In the genomic region with DNA sequence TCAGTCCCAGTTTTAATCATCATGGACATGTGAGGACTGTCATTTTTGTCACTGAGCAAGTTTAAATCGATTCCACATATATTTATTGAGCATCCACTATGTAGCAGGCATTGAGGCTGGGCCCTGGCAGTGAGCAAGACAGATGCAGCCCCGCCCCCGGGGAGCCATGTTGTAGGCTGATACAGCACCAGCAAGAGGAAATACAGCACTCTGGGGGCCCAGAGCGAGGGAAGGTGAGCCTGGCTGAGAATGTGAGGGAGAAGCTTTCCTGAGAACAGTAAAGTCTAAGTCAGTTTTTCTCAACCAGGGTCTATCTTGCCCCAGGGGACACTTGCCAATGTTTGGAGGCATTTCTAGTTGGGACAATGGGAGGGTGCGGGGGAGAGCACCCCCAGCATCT, we compare ENCODE assay signal across 16 cellular contexts.
A peak's percentile ranks its signal among the peaks of the same experiment; 100 is the strongest.
DNase-seq lines count a peak whose midpoint lies in the region; ATAC-seq and TF ChIP-seq lines count a peak whose summit lies in the region.
"Had no signal": no experiment of that assay in that cellular context is flagged by ENCODE, and none has a peak within 500 bp of the region (broad histone marks: within the 10 kb centered on the region; RNA-seq: fewer than 3 reads in every experiment).

No MANE protein-coding gene starts in this region.

- H2AFZ ChIP-seq in mesenchymal stem cell (ENCODE audit: low read depth, low read length) = no peak overlapping the region
- H2AFZ ChIP-seq: GM23338 had no signal

- ATAC-seq in psoas muscle (no peak), HG02981 (IDR thresholded peaks at IDR 0.05; ENCODE audit: unreplicated experiment) (no peak)
- ATAC-seq in activated CD8-positive, alpha-beta T cell treated with anti-CD3 and anti-CD28 coated beads for 36 hours = no peak
- ATAC-seq: GM23338 had no signal

- H3K27me3 Mint-ChIP-seq in activated CD8-positive, alpha-beta T cell treated with anti-CD3 and anti-CD28 coated beads for 36 hours = peaks cover 2% of the 10 kb centered on the region

- no peak overlapping the region for H3K14ac ChIP-seq in mesenchymal stem cell (ENCODE audit: low read length in 2 of 2)

- peak overlapping the region; percentile 11 for H3K4me2 ChIP-seq in mesenchymal stem cell (ENCODE audit: low read length, poor library complexity, severe bottlenecking)
- H3K4me2 ChIP-seq: GM23338 had no signal

- H4K8ac ChIP-seq in mesenchymal stem cell (ENCODE audit: low read length) = no peak overlapping the region

- no peaks in the 10 kb centered on the region for H3K4me1 Mint-ChIP-seq in activated CD8-positive, alpha-beta T cell treated with anti-CD3 and anti-CD28 coated beads for 36 hours (ENCODE audit: low read depth)
- H3K4me1 Mint-ChIP-seq: CD4-positive, CD25-positive, alpha-beta regulatory T cell; IgD-negative memory B cell had no signal

- H3K9me3 Mint-ChIP-seq in activated CD8-positive, alpha-beta T cell treated with anti-CD3 and anti-CD28 coated beads for 36 hours = no peaks in the 10 kb centered on the region
- H3K9me3 Mint-ChIP-seq: CD4-positive, CD25-positive, alpha-beta regulatory T cell; GM23338; H9 had no signal

- peak overlapping the region; percentile 100; the same call in 1 of the 2 replicates for H3K27ac ChIP-seq in SJSA1
- H3K27ac ChIP-seq in mesenchymal stem cell (ENCODE audit: low read length, poor library complexity, severe bottlenecking) = no peak overlapping the region
- peak overlapping the region; percentile 24 for H3K27ac ChIP-seq in psoas muscle
- H3K27ac ChIP-seq: BLaER1 treated with 17β-estradiol and CSF1 and Interleukin-3, amounts not matched to agents 10 nM and 100 nM had no signal

- H3K79me1 ChIP-seq in mesenchymal stem cell (replicated peaks; ENCODE audit: low read length, poor library complexity, severe bottlenecking) = no peaks in the 10 kb centered on the region

- H3K27ac Mint-ChIP-seq in activated CD8-positive, alpha-beta T cell treated with anti-CD3 and anti-CD28 coated beads for 36 hours = no peak overlapping the region
- H3K27ac Mint-ChIP-seq: CD4-positive, CD25-positive, alpha-beta regulatory T cell; GM23338; H9; IgD-negative memory B cell had no signal

- CTCF ChIA-PET in activated CD8-positive, alpha-beta T cell treated with anti-CD3 and anti-CD28 coated beads for 36 hours (lab: Charles Lee) = interaction anchor here (1.2 to 2.0 kb wide), 2 partner anchors 10 to 18 kb away, joined by 3 to 12 read pairs; no protein-coding TSS in a partner anchor

- 67% methylated on average over 5 of the region's 5 CpGs for WGBS in mesenchymal stem cell
- WGBS in psoas muscle, 3 donors = 45 to 67% (median 56%) methylated on average over 5 of the region's 5 CpGs

- H3K36me3 Mint-ChIP-seq in activated CD8-positive, alpha-beta T cell treated with anti-CD3 and anti-CD28 coated beads for 36 hours (ENCODE audit: low read depth) = no peaks in the 10 kb centered on the region
- H3K36me3 Mint-ChIP-seq: CD4-positive, CD25-positive, alpha-beta regulatory T cell; IgD-negative memory B cell had no signal

- H3K4me1 ChIP-seq in SJSA1 (replicated peaks) (peaks cover 41% of the 10 kb centered on the region), mesenchymal stem cell (ENCODE audit: control insufficient read depth, insufficient read depth, low read depth, low read length) (peaks cover 7% of the 10 kb centered on the region), psoas muscle (peaks cover 14% of the 10 kb centered on the region)

- no peak for TF ChIP-seq CTCF in psoas muscle (IDR thresholded peaks at IDR 0.05)
- TF ChIP-seq CTCF in activated CD8-positive, alpha-beta T cell treated with anti-CD3 and anti-CD28 coated beads for 36 hours (IDR thresholded peaks at IDR 0.05) = no peak

- no peak overlapping the region for H4K91ac ChIP-seq in mesenchymal stem cell (ENCODE audit: low read length)

- H3K4me3 ChIP-seq in SJSA1 (no peak overlapping the region), mesenchymal stem cell (ENCODE audit: insufficient read depth in 1 of 2, low read depth in 1 of 2, low read length in 2 of 2) (no peak overlapping the region), psoas muscle (no peak overlapping the region)
- H3K4me3 ChIP-seq: BLaER1 treated with 17β-estradiol and CSF1 and Interleukin-3, amounts not matched to agents 10 nM and 100 nM; GM23338 had no signal

- H2BK12ac ChIP-seq in mesenchymal stem cell (ENCODE audit: low read length in 2 of 2) = no peak overlapping the region

- POLR2A ChIA-PET in activated CD8-positive, alpha-beta T cell treated with anti-CD3 and anti-CD28 coated beads for 36 hours (lab: Charles Lee) = no interaction called here

- H3K36me3 ChIP-seq in SJSA1 (no peaks in the 10 kb centered on the region), mesenchymal stem cell (ENCODE audit: control insufficient read depth in 1 of 2, insufficient read depth in 2 of 2, low read depth in 1 of 2, low read length in 2 of 2) (no peaks in the 10 kb centered on the region), psoas muscle (ENCODE audit: insufficient read depth in 1 of 2, low read depth in 1 of 2) (no peaks in the 10 kb centered on the region)
- H3K36me3 ChIP-seq: BLaER1 treated with 17β-estradiol and CSF1 and Interleukin-3, amounts not matched to agents 10 nM and 100 nM had no signal

- H2BK120ac ChIP-seq in mesenchymal stem cell (ENCODE audit: low read depth, low read length) = no peak overlapping the region

- no peak overlapping the region for H3K4me3 Mint-ChIP-seq in activated CD8-positive, alpha-beta T cell treated with anti-CD3 and anti-CD28 coated beads for 36 hours
- H3K4me3 Mint-ChIP-seq: CD4-positive, CD25-positive, alpha-beta regulatory T cell; GM23338; H9 had no signal

- H3K18ac ChIP-seq in mesenchymal stem cell (ENCODE audit: low read depth in 1 of 2, low read length in 2 of 2) = no peak overlapping the region

- no peak overlapping the region for H2BK15ac ChIP-seq in mesenchymal stem cell (ENCODE audit: low read depth, poor library complexity, severe bottlenecking)

- no peak overlapping the region for H2BK5ac ChIP-seq in mesenchymal stem cell (ENCODE audit: low read depth, low read length, poor library complexity, severe bottlenecking)

- intact Hi-C loops in psoas muscle (cut with DNase I) = loop anchor here in 1 of 2 donors (5.0 kb wide), 1 partner anchor 88 kb away; no protein-coding TSS in a partner anchor
- intact Hi-C loops in activated CD8-positive, alpha-beta T cell treated with anti-CD3 and anti-CD28 coated beads for 36 hours (cut with micrococcal nuclease) = no loop called here

- H2AK5ac ChIP-seq in mesenchymal stem cell (ENCODE audit: low read length, severe bottlenecking) = no peak overlapping the region

- no peak overlapping the region for H3K4ac ChIP-seq in mesenchymal stem cell (ENCODE audit: low read depth in 1 of 2, low read length in 2 of 2)

- H3K23ac ChIP-seq in mesenchymal stem cell (ENCODE audit: low read length in 2 of 2) = no peak overlapping the region

- H3K27me3 ChIP-seq in SJSA1 (replicated peaks) = no peaks in the 10 kb centered on the region
- peaks cover 0 to 34% of the 10 kb centered on the region in 2 experiments for H3K27me3 ChIP-seq in mesenchymal stem cell (ENCODE audit: control insufficient read depth in 1 of 2, insufficient read depth in 1 of 2, low read length in 2 of 2)
- no peaks in the 10 kb centered on the region for H3K27me3 ChIP-seq in psoas muscle (ENCODE audit: insufficient read depth in 3 of 3, low read length in 2 of 3)
- H3K27me3 ChIP-seq: BLaER1 treated with 17β-estradiol and CSF1 and Interleukin-3, amounts not matched to agents 10 nM and 100 nM had no signal

- DNase-seq in ELR (ENCODE audit: low read depth) = peak; percentile 4
- DNase-seq in SJSA1 (ENCODE audit: low read depth in 1 of 2, low spot score in 2 of 2) = peak in 1 of 2 experiments; percentile 11
- no peak for DNase-seq in mesenchymal stem cell
- DNase-seq in psoas muscle = no peak
- no peak for DNase-seq in activated CD8-positive, alpha-beta T cell treated with anti-CD3 and anti-CD28 coated beads for 36 hours
- DNase-seq in NCI-H2196 treated with DMSO at 0.1 percent for 48 hours (lab: John Stamatoyannopoulos, UW; ENCODE audit: unreplicated experiment) = no peak
- DNase-seq: ACHN; CD4-positive, CD25-positive, alpha-beta regulatory T cell; DMS 273 treated with DMSO at 0.1 percent for 48 hours; DMS79; GF-D8; H9 had no signal

- no peak overlapping the region for H3K9ac ChIP-seq in mesenchymal stem cell (ENCODE audit: low read length)
- H3K9ac ChIP-seq: BLaER1 treated with 17β-estradiol and CSF1 and Interleukin-3, amounts not matched to agents 10 nM and 100 nM had no signal

- H3K9me3 ChIP-seq in SJSA1 (replicated peaks) (no peaks in the 10 kb centered on the region), mesenchymal stem cell (ENCODE audit: control insufficient read depth, low read length) (no peaks in the 10 kb centered on the region), psoas muscle (no peaks in the 10 kb centered on the region)
- H3K9me3 ChIP-seq: BLaER1 treated with 17β-estradiol and CSF1 and Interleukin-3, amounts not matched to agents 10 nM and 100 nM had no signal
